In genomic region chr5:111071413-111071812, GRCh38 we compare ENCODE assay signal across 9 cellular contexts. TPM values are rescaled to one million over a fixed set of nuclear protein-coding genes. Genes with fewer than 3 reads are reported as not detected.
A peak's percentile ranks its signal among the peaks of the same experiment; 100 is the strongest.
DNase-seq lines count a peak whose midpoint lies in the region; ATAC-seq and FAIRE-seq lines count a peak whose summit lies in the region.
"Had no signal": no experiment of that assay in that cellular context is flagged by ENCODE, and none has a peak within 500 bp of the region (broad histone marks: within the 10 kb centered on the region; RNA-seq: fewer than 3 reads in every experiment).

Gene TSLP, plus strand, starts transcription at chr5:111071713. Its CDS starts 178 bp downstream, at chr5:111071891.

- no peaks in the 10 kb centered on the region for H3K9me3 ChIP-seq in iPS-18c (ENCODE audit: control insufficient read depth, insufficient read depth, low read length)

- peak within 1 kb of the TSS; percentile 49 for H3K4me3 ChIP-seq in iPS-18c (ENCODE audit: insufficient read depth, low read depth, low read length)

- peaks cover 91% of the 10 kb centered on the region for H3K27me3 Mint-ChIP-seq in activated T-cell treated with anti-CD3 and anti-CD28 coated beads, Interleukin-2, amount 50 U/mL, for 72 hours (ENCODE audit: low read depth)
- peaks cover 82% of the 10 kb centered on the region for H3K27me3 Mint-ChIP-seq in activated naive CD8-positive, alpha-beta T cell treated with anti-CD3 and anti-CD28 coated beads for 36 hours
- peaks cover 82 to 90% of the 10 kb centered on the region in 2 donors for H3K27me3 Mint-ChIP-seq in stimulated activated naive B cell treated with anti-CD40 and anti-IgM and Interleukin-4, amounts not matched to agents 10 μg/mL and 1 μg/mL and 100 μg/mL, for 72 hours

- no peak within 1 kb of the TSS for H3K27ac Mint-ChIP-seq in activated T-cell treated with anti-CD3 and anti-CD28 coated beads, Interleukin-2, amount 50 U/mL, for 72 hours
- no peak within 1 kb of the TSS for H3K27ac Mint-ChIP-seq in activated naive CD8-positive, alpha-beta T cell treated with anti-CD3 and anti-CD28 coated beads for 36 hours
- H3K27ac Mint-ChIP-seq in stimulated activated naive B cell treated with anti-CD40 and anti-IgM and Interleukin-4, amounts not matched to agents 10 μg/mL and 1 μg/mL and 100 μg/mL, for 72 hours = no peak within 1 kb of the TSS

- no peak for DNase-seq in activated T-cell treated with anti-CD3 and anti-CD28 coated beads, Interleukin-2, amount 50 U/mL, for 72 hours
- DNase-seq in activated T-cell treated with anti-CD3 and anti-CD28 coated beads, Interleukin-2, amount 50 U/mL, for 48 hours = no peak
- no peak for DNase-seq in activated naive CD8-positive, alpha-beta T cell treated with anti-CD3 and anti-CD28 coated beads for 36 hours
- no peak for DNase-seq in stimulated activated naive B cell treated with anti-CD40 and anti-IgM and Interleukin-4, amounts not matched to agents 10 μg/mL and 1 μg/mL and 100 μg/mL, for 72 hours
- DNase-seq in RCC 7860 (ENCODE audit: low spot score) = no peak
- no peak for DNase-seq in central memory CD4-positive, alpha-beta T cell

- ATAC-seq in activated T-cell treated with anti-CD3 and anti-CD28 coated beads, Interleukin-2, amount 50 U/mL, for 72 hours (replicated peaks in 1 of 2) = no peak
- no peak for ATAC-seq in stimulated activated naive B cell treated with anti-CD40 and anti-IgM and Interleukin-4, amounts not matched to agents 10 μg/mL and 1 μg/mL and 100 μg/mL, for 72 hours (replicated peaks)
- ATAC-seq in GM21423 (IDR thresholded peaks at IDR 0.05; ENCODE audit: unreplicated experiment) = no peak

- H3K4me3 Mint-ChIP-seq in activated T-cell treated with anti-CD3 and anti-CD28 coated beads, Interleukin-2, amount 50 U/mL, for 72 hours = peak within 1 kb of the TSS; percentile 91 to 99
- H3K4me3 Mint-ChIP-seq in activated naive CD8-positive, alpha-beta T cell treated with anti-CD3 and anti-CD28 coated beads for 36 hours = peak within 1 kb of the TSS; percentile 92
- peak within 1 kb of the TSS; percentile 78 to 80 for H3K4me3 Mint-ChIP-seq in stimulated activated naive B cell treated with anti-CD40 and anti-IgM and Interleukin-4, amounts not matched to agents 10 μg/mL and 1 μg/mL and 100 μg/mL, for 72 hours

- no peaks in the 10 kb centered on the region for H3K9me3 Mint-ChIP-seq in activated T-cell treated with anti-CD3 and anti-CD28 coated beads, Interleukin-2, amount 50 U/mL, for 72 hours
- no peaks in the 10 kb centered on the region for H3K9me3 Mint-ChIP-seq in activated naive CD8-positive, alpha-beta T cell treated with anti-CD3 and anti-CD28 coated beads for 36 hours
- H3K9me3 Mint-ChIP-seq in stimulated activated naive B cell treated with anti-CD40 and anti-IgM and Interleukin-4, amounts not matched to agents 10 μg/mL and 1 μg/mL and 100 μg/mL, for 72 hours = no peaks in the 10 kb centered on the region

- peaks cover 57% of the 10 kb centered on the region for H3K4me1 Mint-ChIP-seq in activated T-cell treated with anti-CD3 and anti-CD28 coated beads, Interleukin-2, amount 50 U/mL, for 72 hours (ENCODE audit: low read depth)
- peaks cover 37% of the 10 kb centered on the region for H3K4me1 Mint-ChIP-seq in activated naive CD8-positive, alpha-beta T cell treated with anti-CD3 and anti-CD28 coated beads for 36 hours
- H3K4me1 Mint-ChIP-seq in stimulated activated naive B cell treated with anti-CD40 and anti-IgM and Interleukin-4, amounts not matched to agents 10 μg/mL and 1 μg/mL and 100 μg/mL, for 72 hours = peaks cover 12 to 27% of the 10 kb centered on the region in 2 donors

- FAIRE-seq in RCC 7860 (lab: Jason Lieb, UNC) = no peak
- FAIRE-seq: frontal cortex had no signal

- peaks cover 3 to 5% of the 10 kb centered on the region in 2 donors for H3K36me3 Mint-ChIP-seq in activated T-cell treated with anti-CD3 and anti-CD28 coated beads, Interleukin-2, amount 50 U/mL, for 72 hours (ENCODE audit: insufficient read depth in 2 of 2)
- peaks cover 2% of the 10 kb centered on the region for H3K36me3 Mint-ChIP-seq in activated naive CD8-positive, alpha-beta T cell treated with anti-CD3 and anti-CD28 coated beads for 36 hours
- no peaks in the 10 kb centered on the region for H3K36me3 Mint-ChIP-seq in stimulated activated naive B cell treated with anti-CD40 and anti-IgM and Interleukin-4, amounts not matched to agents 10 μg/mL and 1 μg/mL and 100 μg/mL, for 72 hours

RNA-seq across cellular contexts. Expression of gene TSLP, which starts in this region (rescaled TPM):
- total RNA-seq in activated T-cell treated with anti-CD3 and anti-CD28 coated beads, Interleukin-2, amount 50 U/mL, for 72 hours = 1 to 10 TPM; 3.6 to 3.7 TPM
- 1 to 10 TPM in 1 of 2 experiments, under 1 TPM in 1; 0.99 to 1.1 TPM for total RNA-seq in activated naive CD8-positive, alpha-beta T cell treated with anti-CD3 and anti-CD28 coated beads for 36 hours
- total RNA-seq: frontal cortex had no signal
